Comparison of ENCODE assay signal across 8 cellular contexts in the genomic region with DNA sequence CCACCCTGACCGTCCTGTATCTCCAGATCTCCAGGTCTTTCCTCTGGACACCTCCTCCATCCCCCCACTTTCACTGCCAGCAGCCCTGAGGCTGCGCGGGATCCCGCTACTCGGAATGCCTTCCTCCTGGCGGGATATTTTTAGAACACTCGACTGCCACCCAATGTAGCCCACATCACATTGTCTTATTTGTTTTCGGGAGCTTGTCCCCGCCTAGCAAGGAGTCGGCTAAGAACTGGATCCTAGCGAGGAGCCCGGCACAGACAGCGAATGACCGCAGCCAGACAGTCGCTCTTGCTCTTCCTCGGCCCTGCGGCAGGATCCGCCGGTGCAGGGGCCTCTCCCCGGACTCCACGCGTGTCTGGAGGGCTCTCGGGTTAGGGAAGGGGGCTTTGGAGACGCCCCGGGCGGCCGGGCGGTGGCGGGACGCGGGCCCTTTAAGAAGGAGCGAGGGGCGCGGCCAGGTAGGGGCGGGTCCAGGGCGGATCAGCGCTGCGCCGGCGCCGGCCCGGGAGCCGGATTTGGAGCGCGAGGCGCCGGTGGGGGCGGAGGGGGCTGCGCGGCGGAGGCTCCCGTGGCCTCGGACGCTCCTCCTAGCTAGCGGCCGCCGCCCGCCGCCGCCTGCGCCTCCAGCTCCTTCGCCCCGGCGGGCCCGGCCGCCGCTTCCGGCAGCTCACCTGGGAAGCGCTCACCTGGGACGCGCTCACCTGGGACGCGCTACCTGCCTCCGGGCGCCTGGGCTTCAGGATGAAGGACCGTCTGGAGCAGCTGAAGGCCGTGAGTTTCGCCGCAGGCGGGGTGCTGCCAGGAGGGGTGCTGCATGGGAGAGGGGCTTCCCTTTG. TPM values are rescaled to one million over a fixed set of nuclear protein-coding genes. Genes with fewer than 3 reads are reported as not detected.
A peak's percentile ranks its signal among the peaks of the same experiment; 100 is the strongest.
DNase-seq lines count a peak whose midpoint lies in the region; TF ChIP-seq lines count a peak whose summit lies in the region.

A gene (plus strand): TSS at position 518 of the 842 bp plus-strand sequence. CDS start 230 bp downstream, at position 748.

- no peak for TF ChIP-seq EP300 in tibial nerve (IDR thresholded peaks at IDR 0.05)

- H3K27me3 ChIP-seq in H9 (ENCODE audit: insufficient read depth, low read length) (no peaks in the 10 kb centered on the region), MM.1S (replicated peaks; ENCODE audit: insufficient read depth, low read length) (no peaks in the 10 kb centered on the region), adrenal gland (no peaks in the 10 kb centered on the region), tibial nerve (no peaks in the 10 kb centered on the region)

- no peaks in the 10 kb centered on the region for H4K20me1 ChIP-seq in H9 (ENCODE audit: control insufficient read depth, insufficient read depth, insufficient read length)
- no peaks in the 10 kb centered on the region for H4K20me1 ChIP-seq in MM.1S (ENCODE audit: insufficient read depth, low read length)

- no peak within 1 kb of the TSS for H2BK20ac ChIP-seq in H9 (ENCODE audit: low read depth, low read length, poor library complexity, severe bottlenecking)

- H3K4me3 Mint-ChIP-seq in H9: peak within 1 kb of the TSS; percentile 96 to 98

- peaks cover 6% of the 10 kb centered on the region for H3K27me3 Mint-ChIP-seq in H9 (ENCODE audit: low read depth)

- H3T11ph ChIP-seq in H9 (ENCODE audit: low read length): no peak within 1 kb of the TSS

- peak within 1 kb of the TSS in 2 of 3 experiments; percentile 93 to 97; a peak in 6 of 7 replicates for H3K27ac Mint-ChIP-seq in H9

- intact Hi-C loops in adrenal gland (cut with DNase I) (loop anchor here in 1 of 2 donors (2.0 kb wide), 1 partner anchor 50 kb away; no protein-coding TSS in a partner anchor), cardiac septum (cut with DNase I) (loop anchor here (1.0 to 10.0 kb wide), 4 partner anchors 47 to 200 kb away; a partner anchor contains a TSS), posterior cingulate gyrus (cut with DNase I) (loop anchor here (1.0 to 10.0 kb wide), 4 partner anchors 47 to 200 kb away; a partner anchor contains a TSS)

- no peak within 1 kb of the TSS for H2BK5ac ChIP-seq in H9 (ENCODE audit: insufficient read length, low read length)

- peak within 1 kb of the TSS; percentile 74 for H3K18ac ChIP-seq in H9 (ENCODE audit: insufficient read length, low read depth, low read length)

- peak within 1 kb of the TSS; percentile 66 for H3K9ac ChIP-seq in H9 (ENCODE audit: extremely low read depth, insufficient read length, low read length)
- H3K9ac ChIP-seq in MM.1S (ENCODE audit: low read length): peak within 1 kb of the TSS; percentile 69

- H3K4me1 Mint-ChIP-seq in H9: peaks cover 35 to 36% of the 10 kb centered on the region in 2 experiments

- TF ChIP-seq CTCF in H9 (conservative IDR thresholded peaks at IDR 0.05): no peak
- no peak for TF ChIP-seq CTCF in MM.1S (IDR thresholded peaks at IDR 0.05; ENCODE audit: low read length)
- TF ChIP-seq CTCF in adrenal gland (IDR thresholded peaks at IDR 0.05): no peak
- TF ChIP-seq CTCF in tibial nerve (IDR thresholded peaks at IDR 0.05): no peak

- H3K36me3 ChIP-seq in MM.1S (replicated peaks; ENCODE audit: insufficient read depth, low read length): no peaks in the 10 kb centered on the region
- no peaks in the 10 kb centered on the region for H3K36me3 ChIP-seq in adrenal gland (replicated peaks in 1 of 2)
- no peaks in the 10 kb centered on the region for H3K36me3 ChIP-seq in tibial nerve

- H4K91ac ChIP-seq in H9 (ENCODE audit: insufficient read length, low read depth, low read length): no peak within 1 kb of the TSS

- peaks cover 2 to 13% (median 7%) of the 10 kb centered on the region in 3 experiments; a peak in 5 of 7 replicates for H3K36me3 Mint-ChIP-seq in H9 (ENCODE audit: insufficient read depth in 1 of 3, low read depth in 3 of 3)

- DNase-seq in Daoy (ENCODE audit: low read depth): peak; percentile 73
- peak; percentile 80 for DNase-seq in H9
- peak; percentile 66 for DNase-seq in MM.1S
- DNase-seq in T follicular helper cell (ENCODE audit: low read depth): peak; percentile 54
- DNase-seq in adrenal gland: peak; percentile 70 to 82 (median 80)
- DNase-seq in cardiac septum (ENCODE audit: low spot score): peak; percentile 90
- peak; percentile 24 to 94 (median 60) for DNase-seq in posterior cingulate gyrus
- peak; percentile 13 to 17 for DNase-seq in tibial nerve (ENCODE audit: low spot score in 2 of 2)

- no peaks in the 10 kb centered on the region; a peak in 1 of 5 replicates for H3K9me3 Mint-ChIP-seq in H9

- no peak within 1 kb of the TSS for H2AFZ ChIP-seq in H9 (ENCODE audit: low read length)
- peak within 1 kb of the TSS; percentile 95 for H2AFZ ChIP-seq in MM.1S (ENCODE audit: low read length)

- H3K79me2 ChIP-seq in H9 (ENCODE audit: insufficient read depth, low read length): peaks cover 22% of the 10 kb centered on the region; the same call in 1 of the 2 replicates
- H3K79me2 ChIP-seq in MM.1S (ENCODE audit: low read length): peaks cover 46% of the 10 kb centered on the region

- no peak within 1 kb of the TSS for H4K5ac ChIP-seq in H9 (ENCODE audit: insufficient read length, low read depth, low read length)

- no peaks in the 10 kb centered on the region for H3K9me3 ChIP-seq in H9 (ENCODE audit: control insufficient read depth, low read depth, low read length)
- no peaks in the 10 kb centered on the region for H3K9me3 ChIP-seq in MM.1S (replicated peaks; ENCODE audit: insufficient read depth, low read length)
- H3K9me3 ChIP-seq in adrenal gland (replicated peaks in 1 of 3): no peaks in the 10 kb centered on the region
- H3K9me3 ChIP-seq in tibial nerve: no peaks in the 10 kb centered on the region

- WGBS in H9 (ENCODE audit: extremely low coverage, insufficient read length, low lambda C conversion rate): no CpG with 5 or more reads among the region's 80 CpGs
- WGBS in adrenal gland, 4 donors: 0 to 1% (median 0%) methylated on average over 7 to 80 of the region's 80 CpGs
- 0 to 1% methylated on average over 23 to 34 of the region's 80 CpGs for WGBS in tibial nerve, 2 donors

- no peak within 1 kb of the TSS for H2BK15ac ChIP-seq in H9 (ENCODE audit: low read depth, low read length)

- 0 out of 2 replicates have a peak, but pooled peaks cover 4% of the 10 kb centered on the region for H3K4me1 ChIP-seq in H9 (ENCODE audit: insufficient read depth, low read length)
- H3K4me1 ChIP-seq in MM.1S (ENCODE audit: low read length): peaks cover 16% of the 10 kb centered on the region
- peaks cover 12 to 17% of the 10 kb centered on the region in 2 donors for H3K4me1 ChIP-seq in adrenal gland (replicated peaks in 1 of 2)
- peaks cover 0 to 21% (median 6%) of the 10 kb centered on the region in 4 donors for H3K4me1 ChIP-seq in tibial nerve

- H3K4ac ChIP-seq in H9 (ENCODE audit: low read depth, low read length): no peak within 1 kb of the TSS

- H2BK12ac ChIP-seq in H9 (ENCODE audit: insufficient read length, low read depth, low read length): no peak within 1 kb of the TSS

- peak within 1 kb of the TSS; percentile 85 for H3K4me2 ChIP-seq in H9 (ENCODE audit: insufficient read depth, insufficient read length, low read length)
- peak within 1 kb of the TSS; percentile 98 for H3K4me2 ChIP-seq in MM.1S (ENCODE audit: low read depth, low read length)

- H3K4me3 ChIP-seq in MM.1S (ENCODE audit: low read length) (peak within 1 kb of the TSS; percentile 99), adrenal gland (peak within 1 kb of the TSS; percentile 89 to 97 (median 91)), tibial nerve (peak within 1 kb of the TSS; percentile 51 to 91 (median 61))

- H2BK120ac ChIP-seq in H9 (ENCODE audit: low read depth, low read length, poor library complexity, severe bottlenecking): no peak within 1 kb of the TSS

- TF ChIP-seq POLR2A in adrenal gland (IDR thresholded peaks at IDR 0.05) (peak; percentile 63 to 76), tibial nerve (IDR thresholded peaks at IDR 0.05) (no peak)

- no peak within 1 kb of the TSS for H3K23ac ChIP-seq in H9 (ENCODE audit: insufficient read length, low read depth, low read length)

- peaks cover 18% of the 10 kb centered on the region for H3F3A ChIP-seq in MM.1S (ENCODE audit: insufficient read depth, low read length)

- no peak within 1 kb of the TSS for H3K56ac ChIP-seq in H9 (ENCODE audit: insufficient read length, low read depth, low read length)

- H3K23me2 ChIP-seq in H9 (ENCODE audit: insufficient read length, low read depth, low read length, poor library complexity, severe bottlenecking): peaks cover 19% of the 10 kb centered on the region

- no peaks in the 10 kb centered on the region for H3K9me2 ChIP-seq in MM.1S (replicated peaks; ENCODE audit: insufficient read depth, low read length)

- H3K27ac ChIP-seq in H9 (ENCODE audit: insufficient read length, low read depth, low read length) (no peak within 1 kb of the TSS), MM.1S (ENCODE audit: low read length) (peak within 1 kb of the TSS; percentile 42; the same call in 1 of the 2 replicates), adrenal gland (peak within 1 kb of the TSS; percentile 86 to 98 (median 95)), tibial nerve (peak within 1 kb of the TSS; percentile 76 to 94 (median 89))

- H3K79me1 ChIP-seq in H9 (ENCODE audit: insufficient read depth, low read depth, low read length, poor library complexity, severe bottlenecking): peaks cover 8% of the 10 kb centered on the region

- H4K8ac ChIP-seq in H9 (replicated peaks; ENCODE audit: insufficient read length, low read depth, low read length): no peak within 1 kb of the TSS

- H3K14ac ChIP-seq in H9 (ENCODE audit: insufficient read depth, low read length): peak within 1 kb of the TSS; percentile 52; the same call in 1 of the 2 replicates

- H2AK5ac ChIP-seq in H9 (ENCODE audit: insufficient read length, low read length): no peak within 1 kb of the TSS

RNA-seq across cellular contexts. Expression of the gene that starts here (rescaled TPM):
- total RNA-seq in Daoy (2014; rRNA removed; shearing (Covaris generic)): 21.3 and 22.1 TPM in 2 replicates
- 37.7 and 41.0 TPM in 2 replicates for total RNA-seq in H9 (2021)
- total RNA-seq in adrenal gland: 10 to 100 TPM; 18.4 to 63.2 (median 38.0) TPM
- polyA plus RNA-seq in adrenal gland: 10 to 100 TPM; 12.3 to 26.3 (median 24.7) TPM
- 10.0 TPM for total RNA-seq in cardiac septum
- total RNA-seq in tibial nerve: 10 to 100 TPM; 11.3 to 31.2 (median 24.9) TPM

Comparison
In these comparisons a context has a peak if more than half of its experiments do, and no peak if none do; other contexts are left out.
1. DNase-seq: peak in every context shown above with its lines; median percentile 90 in cardiac septum; 80 in H9; 80 in adrenal gland; 73 in Daoy; 66 in MM.1S; 60 in posterior cingulate gyrus; 54 in T follicular helper cell; 15 in tibial nerve.
2. POLR2A ChIP-seq: peak in adrenal gland (2 of 2); none in tibial nerve (0 of 2).
3. Peak in every context shown above with its lines, with median percentiles within 50 percentile points of each other: H3K4me3 ChIP-seq.